In the genomic region with DNA sequence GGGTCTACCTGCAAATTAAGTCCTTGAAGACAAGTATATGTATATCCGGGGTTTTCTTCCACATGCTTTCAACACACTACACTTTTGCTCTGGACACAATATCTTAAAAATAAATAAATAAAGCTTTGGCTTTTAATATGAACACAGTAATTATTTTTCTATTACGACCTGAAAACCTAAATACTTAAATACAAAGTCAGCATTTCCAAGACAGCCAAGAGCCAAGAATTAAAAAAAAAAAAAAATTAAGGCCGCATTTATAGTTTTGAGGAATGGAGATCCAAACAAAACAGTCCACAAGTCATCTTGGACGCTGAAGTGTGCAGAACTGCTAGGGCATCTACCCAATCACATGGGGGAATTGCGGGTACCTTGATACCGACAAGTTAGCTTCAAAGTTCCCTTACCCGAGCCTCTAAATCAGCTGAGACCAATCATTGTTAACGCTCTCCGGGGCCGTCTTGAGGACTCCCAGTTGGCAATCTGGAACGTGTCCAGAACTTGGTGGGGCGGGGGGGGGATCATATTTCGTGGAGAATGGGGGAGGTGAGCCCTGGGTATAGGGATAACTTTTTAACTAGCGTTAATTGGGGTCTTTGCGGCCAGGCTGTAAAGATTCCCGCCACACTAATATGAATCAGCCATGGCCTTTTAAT, we compare ENCODE assay signal across 8 cellular contexts. TPM values are rescaled to one million over a fixed set of nuclear protein-coding genes. Genes with fewer than 3 reads are reported as not detected.
DNase-seq lines count a peak whose midpoint lies in the region; ATAC-seq and TF ChIP-seq lines count a peak whose summit lies in the region.

No MANE protein-coding gene starts in this region.

- H3K4me3 ChIP-seq in PC-3 (ENCODE audit: low read length) (peak overlapping the region; percentile 76), hepatocyte (peak overlapping the region; percentile 23), prostate gland (peak overlapping the region; percentile 55 to 70)

- H3K27ac ChIP-seq in PC-3 (ENCODE audit: low read length): peak overlapping the region; percentile 85
- H3K27ac ChIP-seq in hepatocyte: peak overlapping the region; percentile 98
- H3K27ac ChIP-seq in prostate gland: peak overlapping the region; percentile 98 to 99

- H3K4me2 ChIP-seq in PC-3 (ENCODE audit: low read length) (peak overlapping the region; percentile 85), hepatocyte (peak overlapping the region; percentile 76)

- peak; percentile 11 for ATAC-seq in PC-3
- no peak for ATAC-seq in HG03039 (IDR thresholded peaks at IDR 0.05; ENCODE audit: unreplicated experiment)
- ATAC-seq in GM18498 (IDR thresholded peaks at IDR 0.05; ENCODE audit: unreplicated experiment): no peak

- peak overlapping the region; percentile 86 for H3K9ac ChIP-seq in PC-3 (ENCODE audit: low read length)

- 12% methylated on average over 16 of the region's 16 CpGs for WGBS in hepatocyte (ENCODE audit: low lambda C conversion rate, missing lambda C conversion rate)
- WGBS in prostate gland: 6% methylated on average over 16 of the region's 16 CpGs

- peak; percentile 44 for DNase-seq in CD1c-positive myeloid dendritic cell (ENCODE audit: extremely low spot score)
- DNase-seq in HPDE6-E6E7 (ENCODE audit: extremely low spot score): peak; percentile 27
- peak; percentile 84 for DNase-seq in PC-3
- peak; percentile 82 for DNase-seq in astrocyte of the hippocampus (ENCODE audit: low read depth, low spot score)
- peak; percentile 61 for DNase-seq in hepatocyte (ENCODE audit: low spot score)
- peak; percentile 17 for DNase-seq in prostate gland (ENCODE audit: low spot score)

- no peaks in the 10 kb centered on the region for H3K27me3 ChIP-seq in PC-3 (ENCODE audit: low read length)
- H3K27me3 ChIP-seq in hepatocyte: no peaks in the 10 kb centered on the region
- H3K27me3 ChIP-seq in prostate gland (replicated peaks; ENCODE audit: insufficient read depth): no peaks in the 10 kb centered on the region

- H2AFZ ChIP-seq in PC-3 (ENCODE audit: low read length): peak overlapping the region; percentile 95
- H2AFZ ChIP-seq in hepatocyte: peak overlapping the region; percentile 90

- H3F3A ChIP-seq in PC-3 (ENCODE audit: low read length, unreplicated experiment): no peaks in the 10 kb centered on the region

- intact Hi-C loops in PC-3 (cut with micrococcal nuclease): loop anchor here (1.0 kb wide), 4 partner anchors 27 to 158 kb away; a partner anchor contains a TSS
- intact Hi-C loops in prostate gland (cut with DNase I): loop anchor here (5.0 to 10.0 kb wide), 2 partner anchors 71 to 634 kb away; a partner anchor contains a TSS

- peaks cover 38% of the 10 kb centered on the region for H3K79me2 ChIP-seq in PC-3 (ENCODE audit: low read length)
- peaks cover 36% of the 10 kb centered on the region for H3K79me2 ChIP-seq in hepatocyte

- BruUV-seq in PC-3 (replicated peaks; lab: Mats Ljungman, UMichigan): no TSS peak

- no peaks in the 10 kb centered on the region for H3K9me3 ChIP-seq in PC-3 (ENCODE audit: low read length)
- H3K9me3 ChIP-seq in hepatocyte (ENCODE audit: low read depth): no peaks in the 10 kb centered on the region
- no peaks in the 10 kb centered on the region for H3K9me3 ChIP-seq in prostate gland

- H3K4me1 ChIP-seq in PC-3 (ENCODE audit: insufficient read depth, low read length): peaks cover 37% of the 10 kb centered on the region
- H3K4me1 ChIP-seq in hepatocyte (ENCODE audit: insufficient read depth): peaks cover 16% of the 10 kb centered on the region
- no peaks in the 10 kb centered on the region for H3K4me1 ChIP-seq in prostate gland (replicated peaks)

- POLR2A ChIA-PET in PC-3 (lab: Charles Lee; ENCODE audit: unreplicated experiment): no interaction called here

- H3K36me3 ChIP-seq in PC-3 (ENCODE audit: low read depth, low read length): no peaks in the 10 kb centered on the region
- H3K36me3 ChIP-seq in hepatocyte (replicated peaks; ENCODE audit: insufficient read depth, low read depth): no peaks in the 10 kb centered on the region
- no peaks in the 10 kb centered on the region for H3K36me3 ChIP-seq in prostate gland

- no peak for TF ChIP-seq POLR2A in prostate gland (IDR thresholded peaks at IDR 0.05)

- TF ChIP-seq CTCF in PC-3 (conservative IDR thresholded peaks at IDR 0.05; ENCODE audit: low read depth, low read length): no peak
- no peak for TF ChIP-seq CTCF in hepatocyte (IDR thresholded peaks at IDR 0.05; ENCODE audit: poor library complexity)
- no peak for TF ChIP-seq CTCF in prostate gland (IDR thresholded peaks at IDR 0.05)

- peaks cover 17% of the 10 kb centered on the region for H4K20me1 ChIP-seq in PC-3 (ENCODE audit: low read length)
- H4K20me1 ChIP-seq in hepatocyte (ENCODE audit: insufficient read depth, poor library complexity, severe bottlenecking): peaks cover 10% of the 10 kb centered on the region

- CTCF ChIA-PET in PC-3 (lab: Charles Lee): interaction anchor here (0.6 kb wide), 1 partner anchor 61 kb away, joined by 6 read pairs; no protein-coding TSS in a partner anchor

- no peaks in the 10 kb centered on the region for H3K9me2 ChIP-seq in PC-3 (replicated peaks; ENCODE audit: low read length)
- no peaks in the 10 kb centered on the region for H3K9me2 ChIP-seq in hepatocyte (replicated peaks; ENCODE audit: insufficient read depth)

RNA-seq across cellular contexts. Expression of a gene that starts 0.7 kb away (rescaled TPM):
- total RNA-seq in PC-3 (2014; rRNA removed) (117 and 151 TPM in 2 replicates), hepatocyte (60.0 and 84.2 TPM in 2 replicates), prostate gland (100 to 1,000 TPM in 1 of 2 donors, 10 to 100 TPM in 1; 49.9 to 136 TPM)
- polyA plus RNA-seq in hepatocyte: 22.4 and 28.8 TPM in 2 replicates

Comparison
In these comparisons a context has a peak if more than half of its experiments do, and no peak if none do; other contexts are left out.
1. DNase-seq: peak in every context shown above with its lines; median percentile 84 in PC-3; 82 in astrocyte of the hippocampus; 61 in hepatocyte; 44 in CD1c-positive myeloid dendritic cell; 27 in HPDE6-E6E7; 17 in prostate gland.
2. H3K4me3 ChIP-seq: peak in every context shown above with its lines; median percentile 76 in PC-3; 62 in prostate gland; 23 in hepatocyte.